Comparison of ENCODE assay signal across 12 cellular contexts in genomic region chr5:139513852-139514485, GRCh38. TPM values are rescaled to one million over a fixed set of nuclear protein-coding genes. Genes with fewer than 3 reads are reported as not detected.
DNase-seq lines count a peak whose midpoint lies in the region; ATAC-seq, FAIRE-seq and TF ChIP-seq lines count a peak whose summit lies in the region.
"Had no signal": no experiment of that assay in that cellular context is flagged by ENCODE, and none has a peak within 500 bp of the region (broad histone marks: within the 10 kb centered on the region; RNA-seq: fewer than 3 reads in every experiment).

No MANE protein-coding gene starts in this region.

- peak overlapping the region; percentile 39 for H3K27ac Mint-ChIP-seq in activated CD4-positive, alpha-beta T cell treated with anti-CD3 and anti-CD28 coated beads, Interleukin-2, amount 10 ng/mL, durations not matched to agents 7 days and 5 days
- no peak overlapping the region for H3K27ac Mint-ChIP-seq in osteocyte (ENCODE audit: unreplicated experiment)

- peak overlapping the region; percentile 55 for H2AFZ ChIP-seq in GM12878 (ENCODE audit: control insufficient read depth, low read depth, low read length)

- H3K27me3 ChIP-seq in GM12878 (replicated peaks in 1 of 2; ENCODE audit: control insufficient read depth in 2 of 2, insufficient read depth in 2 of 2, low read length in 1 of 2) (no peaks in the 10 kb centered on the region), breast epithelium (no peaks in the 10 kb centered on the region)
- H3K27me3 ChIP-seq: cardiac muscle cell, SJCRH30, thyroid gland had no signal

- H3K4me1 ChIP-seq in GM12878 (ENCODE audit: control insufficient read depth, insufficient read depth, low read length) (peaks cover 19% of the 10 kb centered on the region), breast epithelium (no peaks in the 10 kb centered on the region)
- H3K4me1 ChIP-seq: SJCRH30 had no signal

- SMC1A ChIA-PET in GM12878 (lab: Charles Lee; ENCODE audit: uncharacterized antibody, unreplicated experiment): interaction anchor here (0.7 to 11.2 kb wide), 32 partner anchors 8 to 263 kb away, joined by 3 to 235 read pairs (median 5); partner anchors contain the start of genes DNAJC18, MZB1 and STING1

- 84% methylated on average over 6 of the region's 6 CpGs for WGBS in GM12878 (ENCODE audit: insufficient coverage, insufficient replicate concordance, low lambda C conversion rate, missing lambda C conversion rate)

- H3K36me3 Mint-ChIP-seq in activated CD4-positive, alpha-beta T cell treated with anti-CD3 and anti-CD28 coated beads, Interleukin-2, amount 10 ng/mL, durations not matched to agents 7 days and 5 days (ENCODE audit: low read depth): peaks cover 10% of the 10 kb centered on the region
- no peaks in the 10 kb centered on the region for H3K36me3 Mint-ChIP-seq in osteocyte (ENCODE audit: unreplicated experiment)

- RAD21 ChIA-PET in GM12878 (lab: Charles Lee; ENCODE audit: unreplicated experiment): interaction anchor here (0.6 to 9.6 kb wide), 27 partner anchors 10 to 263 kb away, joined by 3 to 241 read pairs (median 4); partner anchors contain the start of genes DNAJC18, MZB1, STING1 and UBE2D2

- no peaks in the 10 kb centered on the region for H3K27me3 Mint-ChIP-seq in activated CD4-positive, alpha-beta T cell treated with anti-CD3 and anti-CD28 coated beads, Interleukin-2, amount 10 ng/mL, durations not matched to agents 7 days and 5 days
- H3K27me3 Mint-ChIP-seq in osteocyte (ENCODE audit: unreplicated experiment): no peaks in the 10 kb centered on the region

- TF ChIP-seq POLR2A in GM12878 (IDR thresholded peaks at IDR 0.05; ENCODE audit: low read depth, low read length) (no peak), breast epithelium (IDR thresholded peaks at IDR 0.05) (no peak)

- no peak overlapping the region for H3K4me3 Mint-ChIP-seq in activated CD4-positive, alpha-beta T cell treated with anti-CD3 and anti-CD28 coated beads, Interleukin-2, amount 10 ng/mL, durations not matched to agents 7 days and 5 days
- H3K4me3 Mint-ChIP-seq in osteocyte (ENCODE audit: unreplicated experiment): no peak overlapping the region

- H3K9me3 Mint-ChIP-seq in activated CD4-positive, alpha-beta T cell treated with anti-CD3 and anti-CD28 coated beads, Interleukin-2, amount 10 ng/mL, durations not matched to agents 7 days and 5 days: peaks cover 5% of the 10 kb centered on the region
- no peaks in the 10 kb centered on the region for H3K9me3 Mint-ChIP-seq in osteocyte (ENCODE audit: unreplicated experiment)

- H4K20me1 ChIP-seq in GM12878 (ENCODE audit: control insufficient read depth, insufficient read depth): no peaks in the 10 kb centered on the region

- TF ChIP-seq RAD21 in GM12878 (IDR thresholded peaks at IDR 0.05; ENCODE audit: insufficient read depth, low read depth, low read length): no peak

- intact Hi-C loops in GM12878 (cut with micrococcal nuclease; ENCODE audit: unreplicated experiment): loop anchor here (1.0 to 2.0 kb wide), 2 partner anchors 57 to 92 kb away; no protein-coding TSS in a partner anchor
- intact Hi-C loops in breast epithelium (cut with DNase I; ENCODE audit: low total_unique reads): no loop called here

- peaks cover 58% of the 10 kb centered on the region for H3K4me1 Mint-ChIP-seq in activated CD4-positive, alpha-beta T cell treated with anti-CD3 and anti-CD28 coated beads, Interleukin-2, amount 10 ng/mL, durations not matched to agents 7 days and 5 days
- peaks cover 11% of the 10 kb centered on the region for H3K4me1 Mint-ChIP-seq in osteocyte (ENCODE audit: unreplicated experiment)

- peak; percentile 6 for ATAC-seq in HG03135 (IDR thresholded peaks at IDR 0.05; ENCODE audit: unreplicated experiment)
- peak; percentile 17 for ATAC-seq in GM12878
- ATAC-seq in GM18909 (IDR thresholded peaks at IDR 0.05; ENCODE audit: poor library complexity, unreplicated experiment): no peak

- H3K36me3 ChIP-seq in GM12878 (ENCODE audit: control insufficient read depth in 2 of 2, insufficient read depth in 2 of 2, low read length in 1 of 2) (no peaks in the 10 kb centered on the region), breast epithelium (no peaks in the 10 kb centered on the region)
- H3K36me3 ChIP-seq: cardiac muscle cell, SJCRH30, thyroid gland had no signal

- FAIRE-seq in GM12878 (lab: Jason Lieb, UNC): no peak

- H3K9me3 ChIP-seq in GM12878 (replicated peaks; ENCODE audit: control insufficient read depth, insufficient read depth, low read length): no peaks in the 10 kb centered on the region; the same call in 2 of the 3 replicates
- H3K9me3 ChIP-seq in breast epithelium: no peaks in the 10 kb centered on the region
- H3K9me3 ChIP-seq: SJCRH30, thyroid gland had no signal

- BruUV-seq in GM12878 (replicated peaks; lab: Mats Ljungman, UMichigan): no TSS peak

- no peak overlapping the region for H3K27ac ChIP-seq in GM12878 (ENCODE audit: control insufficient read depth, insufficient read depth)
- H3K27ac ChIP-seq in breast epithelium: no peak overlapping the region
- H3K27ac ChIP-seq: cardiac muscle cell, SJCRH30, thyroid gland had no signal

- H3K4me3 ChIP-seq in GM12878 (no peak overlapping the region), breast epithelium (no peak overlapping the region)
- H3K4me3 ChIP-seq: cardiac muscle cell, SJCRH30, thyroid gland had no signal

- POLR2A ChIA-PET in activated CD4-positive, alpha-beta T cell treated with anti-CD3 and anti-CD28 coated beads, Interleukin-2, amount 10 ng/mL, durations not matched to agents 7 days and 5 days (lab: Charles Lee): no interaction called here
- POLR2A ChIA-PET in GM12878 (lab: Charles Lee): interaction anchor here (0.7 to 3.0 kb wide), 9 partner anchors 11 to 135 kb away, joined by 3 to 12 read pairs (median 6); partner anchors contain the start of gene DNAJC18

- TF ChIP-seq EP300 in GM12878 (IDR thresholded peaks at IDR 0.05; ENCODE audit: borderline replicate concordance in 1 of 2, control insufficient read depth in 1 of 2, low read depth in 2 of 2, low read length in 2 of 2): no peak

- DNase-seq in activated CD4-positive, alpha-beta T cell treated with anti-CD3 and anti-CD28 coated beads, Interleukin-2, amount 10 ng/mL, durations not matched to agents 7 days and 5 days: no peak
- DNase-seq in activated CD4-positive, alpha-beta T cell treated with anti-CD3 and anti-CD28 coated beads for 1 hour: no peak
- DNase-seq in GM12878 (ENCODE audit: low read depth, low spot score) (no peak), osteocyte (ENCODE audit: extremely low spot score, unreplicated experiment) (no peak), ecto neural progenitor cell (ENCODE audit: low spot score) (no peak), breast epithelium (ENCODE audit: low spot score in 2 of 2) (no peak)

- H3K4me2 ChIP-seq in GM12878 (ENCODE audit: control insufficient read depth, insufficient read depth): no peak overlapping the region

- CTCF ChIA-PET in activated CD4-positive, alpha-beta T cell treated with anti-CD3 and anti-CD28 coated beads, Interleukin-2, amount 10 ng/mL, durations not matched to agents 7 days and 5 days (lab: Charles Lee): interaction anchor here (0.6 to 8.2 kb wide), 32 partner anchors 10 to 252 kb away, joined by 3 to 170 read pairs (median 6); partner anchors contain the start of genes DNAJC18, SMIM33, SPATA24 and STING1
- CTCF ChIA-PET in GM12878 (lab: Yijun Ruan, JAX): interaction anchor here (0.7 to 10.1 kb wide), 39 partner anchors 8 to 689 kb away, joined by 3 to 491 read pairs (median 5); partner anchors contain the start of genes DNAJC18, PAIP2, SMIM33 and STING1

- no peaks in the 10 kb centered on the region for H3K79me2 ChIP-seq in GM12878 (ENCODE audit: control insufficient read depth, insufficient read depth, low read length)

- in situ Hi-C loops in GM12878 (cut with MboI): no loop called here

- no peak for TF ChIP-seq CTCF in GM12878 (IDR thresholded peaks at IDR 0.05 in 2 of 3, conservative IDR thresholded peaks at IDR 0.05 in 1 of 3; ENCODE audit: control insufficient read depth in 2 of 3, extremely low read depth in 1 of 3, insufficient read depth in 1 of 3, low read depth in 3 of 3, low read length in 3 of 3)
- TF ChIP-seq CTCF in osteocyte (IDR thresholded peaks at IDR 0.05): peak; percentile 5
- no peak for TF ChIP-seq CTCF in breast epithelium (IDR thresholded peaks at IDR 0.05)

- no peak overlapping the region for H3K9ac ChIP-seq in GM12878 (ENCODE audit: control insufficient read depth, insufficient read depth, low read length)

RNA-seq across cellular contexts. Expression of gene STING1, which starts 31.4 kb away (rescaled TPM):
- 100 to 1,000 TPM; 175 TPM for total RNA-seq in activated CD4-positive, alpha-beta T cell treated with anti-CD3 and anti-CD28 coated beads, Interleukin-2, amount 10 ng/mL, durations not matched to agents 7 days and 5 days
- total RNA-seq in GM12878 (2013; cell fraction: nucleolus; rRNA removed): 30.9 and 35.8 TPM in 2 replicates
- total RNA-seq in GM12878 (2014; rRNA removed): 43.8 and 48.5 TPM in 2 replicates
- 16.5 and 17.1 TPM in 2 replicates for total RNA-seq in GM12878 (2014; rRNA removed; fragmentation: Illumina TruSeq; extraction: Trizol)
- total RNA-seq in GM12878 (2021): 49.6 and 53.3 TPM in 2 replicates
- 10.5 TPM for polyA plus RNA-seq in GM12878 (2011; ENCODE audit: low read depth)
- polyA plus RNA-seq in GM12878 (2011; rRNA removed): 8.3 and 20.2 TPM in 2 replicates
- 22.6 and 29.8 TPM in 2 replicates for polyA plus RNA-seq in GM12878 (2011; cell fraction: cytosol; rRNA removed)
- polyA plus RNA-seq in GM12878 (2011; cell fraction: nucleus; rRNA removed): 62.4 and 77.1 TPM in 2 replicates
- 14.5 and 19.3 TPM in 2 replicates for polyA plus RNA-seq in GM12878 (2012)
- 27.7 and 34.1 TPM in 2 replicates for polyA plus RNA-seq in GM12878 (2014; fragmentation: Illumina TruSeq; extraction: Trizol)
- 10 to 100 TPM; 10.1 to 12.1 TPM for polyA plus RNA-seq in GM12878 (2014; fragmentation: Nextera tagmentation; extraction: Ambion mirVana)
- 47.9 and 59.8 TPM in 2 replicates for polyA plus RNA-seq in GM12878 (2014; rRNA removed)
- polyA plus RNA-seq in GM12878 (2016; fragmentation: Nextera tagmentation; extraction: Ambion mirVana): 10 to 100 TPM; 49.3 to 56.1 TPM
- 15.2 and 25.7 TPM in 2 replicates for polyA minus RNA-seq in GM12878 (2011; rRNA and poly(A)+ RNA removed)
- 11.6 and 16.9 TPM in 2 replicates for polyA minus RNA-seq in GM12878 (2011; cell fraction: cytosol; rRNA and poly(A)+ RNA removed)
- 17.8 and 22.0 TPM in 2 replicates for polyA minus RNA-seq in GM12878 (2011; cell fraction: nucleus; rRNA and poly(A)+ RNA removed)
- total RNA-seq in osteocyte: 61.6 and 73.0 TPM in 2 replicates
- 10 to 100 TPM; 22.0 to 47.9 (median 39.0) TPM for total RNA-seq in breast epithelium

RNA-seq across cellular contexts. Expression of gene SMIM33, which starts 43.2 kb away (rescaled TPM):
- 1 to 10 TPM; 1.1 to 1.2 TPM for total RNA-seq in activated CD4-positive, alpha-beta T cell treated with anti-CD3 and anti-CD28 coated beads, Interleukin-2, amount 10 ng/mL, durations not matched to agents 7 days and 5 days
- total RNA-seq in GM12878 (2013; cell fraction: nucleolus; rRNA removed): 0.19 TPM in 1 of 2 replicates, not detected in the other
- total RNA-seq in GM12878 (2014; rRNA removed) (0.05 TPM in 1 of 2 replicates, not detected in the other), GM12878 (2014; rRNA removed; fragmentation: Illumina TruSeq; extraction: Trizol) (0.04 TPM in 1 of 2 replicates, not detected in the other), GM12878 (2021) (not detected in 2 replicates), osteocyte (not detected in 2 replicates), breast epithelium (not detected)
- polyA plus RNA-seq in GM12878 (2011; ENCODE audit: low read depth): not detected
- polyA plus RNA-seq in GM12878 (2011; rRNA removed) (not detected in 2 replicates), GM12878 (2014; fragmentation: Illumina TruSeq; extraction: Trizol) (0.03 TPM in 1 of 2 replicates, not detected in the other), GM12878 (2014; fragmentation: Nextera tagmentation; extraction: Ambion mirVana) (under 1 TPM in 1 of 2 experiments, not detected in 1; 0.09 TPM), GM12878 (2014; rRNA removed) (0.04 TPM in 1 of 2 replicates, not detected in the other), GM12878 (2016; fragmentation: Nextera tagmentation; extraction: Ambion mirVana) (under 1 TPM; 0.12 to 0.25 TPM)
- polyA plus RNA-seq in GM12878 (2011; cell fraction: cytosol; rRNA removed): not detected in 2 replicates
- not detected in 2 replicates for polyA plus RNA-seq in GM12878 (2011; cell fraction: nucleus; rRNA removed)
- polyA plus RNA-seq in GM12878 (2012): not detected in 2 replicates
- not detected in 2 replicates for polyA minus RNA-seq in GM12878 (2011; rRNA and poly(A)+ RNA removed)
- not detected in 2 replicates for polyA minus RNA-seq in GM12878 (2011; cell fraction: cytosol; rRNA and poly(A)+ RNA removed)
- polyA minus RNA-seq in GM12878 (2011; cell fraction: nucleus; rRNA and poly(A)+ RNA removed): not detected in 2 replicates
- total RNA-seq: cardiac muscle cell, sciatic nerve, SJCRH30, thyroid gland had no signal
- polyA plus RNA-seq: cardiac muscle cell had no signal

RNA-seq across cellular contexts. Expression of gene UBE2D2, which starts 47.2 kb away (rescaled TPM):
- 100 to 1,000 TPM; 231 to 265 TPM for total RNA-seq in activated CD4-positive, alpha-beta T cell treated with anti-CD3 and anti-CD28 coated beads, Interleukin-2, amount 10 ng/mL, durations not matched to agents 7 days and 5 days
- 91.1 and 104 TPM in 2 replicates for total RNA-seq in GM12878 (2013; cell fraction: nucleolus; rRNA removed)
- 93.1 and 107 TPM in 2 replicates for total RNA-seq in GM12878 (2014; rRNA removed)
- 134 and 136 TPM in 2 replicates for total RNA-seq in GM12878 (2014; rRNA removed; fragmentation: Illumina TruSeq; extraction: Trizol)
- 166 and 174 TPM in 2 replicates for total RNA-seq in GM12878 (2021)
- 146 TPM for polyA plus RNA-seq in GM12878 (2011; ENCODE audit: low read depth)
- 139 and 185 TPM in 2 replicates for polyA plus RNA-seq in GM12878 (2011; rRNA removed)
- polyA plus RNA-seq in GM12878 (2011; cell fraction: cytosol; rRNA removed): 40.9 and 52.0 TPM in 2 replicates
- 40.3 and 44.3 TPM in 2 replicates for polyA plus RNA-seq in GM12878 (2011; cell fraction: nucleus; rRNA removed)
- polyA plus RNA-seq in GM12878 (2012): 193 and 217 TPM in 2 replicates
- polyA plus RNA-seq in GM12878 (2014; fragmentation: Illumina TruSeq; extraction: Trizol): 120 and 151 TPM in 2 replicates
- 100 to 1,000 TPM in 1 of 2 experiments, 10 to 100 TPM in 1; 58.6 to 120 TPM for polyA plus RNA-seq in GM12878 (2014; fragmentation: Nextera tagmentation; extraction: Ambion mirVana)
- polyA plus RNA-seq in GM12878 (2014; rRNA removed): 79.2 and 99.2 TPM in 2 replicates
- polyA plus RNA-seq in GM12878 (2016; fragmentation: Nextera tagmentation; extraction: Ambion mirVana): 100 to 1,000 TPM; 227 to 245 TPM
- polyA minus RNA-seq in GM12878 (2011; rRNA and poly(A)+ RNA removed): 52.8 and 83.5 TPM in 2 replicates
- polyA minus RNA-seq in GM12878 (2011; cell fraction: cytosol; rRNA and poly(A)+ RNA removed): 31.5 and 44.0 TPM in 2 replicates
- 20.8 and 43.4 TPM in 2 replicates for polyA minus RNA-seq in GM12878 (2011; cell fraction: nucleus; rRNA and poly(A)+ RNA removed)
- 114 and 127 TPM in 2 replicates for total RNA-seq in osteocyte
- 10 to 100 TPM; 55.1 to 68.3 (median 58.1) TPM for total RNA-seq in breast epithelium

RNA-seq across cellular contexts. Expression of gene ECSCR, which starts 51.4 kb away (rescaled TPM):
- total RNA-seq in activated CD4-positive, alpha-beta T cell treated with anti-CD3 and anti-CD28 coated beads, Interleukin-2, amount 10 ng/mL, durations not matched to agents 7 days and 5 days: under 1 TPM; 0.45 to 0.73 TPM
- not detected in 2 replicates for total RNA-seq in GM12878 (2013; cell fraction: nucleolus; rRNA removed)
- total RNA-seq in GM12878 (2014; rRNA removed) (not detected in 2 replicates), GM12878 (2014; rRNA removed; fragmentation: Illumina TruSeq; extraction: Trizol) (0.22 TPM in 1 of 2 replicates, not detected in the other), GM12878 (2021) (0.36 TPM in 1 of 2 replicates, not detected in the other), osteocyte (0.47 TPM in 1 of 2 replicates, not detected in the other), breast epithelium (10 to 100 TPM in 2 of 3 donors, 1 to 10 TPM in 1; 6.6 to 39.3 (median 17.4) TPM)
- not detected for polyA plus RNA-seq in GM12878 (2011; ENCODE audit: low read depth)
- polyA plus RNA-seq in GM12878 (2011; rRNA removed) (0.12 and 0.15 TPM in 2 replicates), GM12878 (2014; fragmentation: Illumina TruSeq; extraction: Trizol) (0.19 and 0.25 TPM in 2 replicates), GM12878 (2014; fragmentation: Nextera tagmentation; extraction: Ambion mirVana) (under 1 TPM; 0.23 to 0.35 TPM), GM12878 (2014; rRNA removed) (0.30 TPM in 1 of 2 replicates, not detected in the other), GM12878 (2016; fragmentation: Nextera tagmentation; extraction: Ambion mirVana) (under 1 TPM in 1 of 2 experiments, not detected in 1; 0.83 TPM)
- polyA plus RNA-seq in GM12878 (2011; cell fraction: cytosol; rRNA removed): 0.18 and 0.30 TPM in 2 replicates
- 0.22 and 0.37 TPM in 2 replicates for polyA plus RNA-seq in GM12878 (2011; cell fraction: nucleus; rRNA removed)
- polyA plus RNA-seq in GM12878 (2012): not detected in 2 replicates
- polyA minus RNA-seq in GM12878 (2011; rRNA and poly(A)+ RNA removed): not detected in 2 replicates
- not detected in 2 replicates for polyA minus RNA-seq in GM12878 (2011; cell fraction: cytosol; rRNA and poly(A)+ RNA removed)
- not detected in 2 replicates for polyA minus RNA-seq in GM12878 (2011; cell fraction: nucleus; rRNA and poly(A)+ RNA removed)
- total RNA-seq: cardiac muscle cell had no signal
